ENCODE assay signal across 18 cellular contexts in genomic region chr3:5037828-5038227, GRCh38. TPM values are rescaled to one million over a fixed set of nuclear protein-coding genes. Genes with fewer than 3 reads are reported as not detected.
DNase-seq lines count a peak whose midpoint lies in the region; ATAC-seq and TF ChIP-seq lines count a peak whose summit lies in the region.
"Had no signal": no experiment of that assay in that cellular context is flagged by ENCODE, and none has a peak within 500 bp of the region (broad histone marks: within the 10 kb centered on the region; RNA-seq: fewer than 3 reads in every experiment).

No MANE protein-coding gene starts in this region.

- no peak overlapping the region for H3K14ac ChIP-seq in neuronal stem cell (ENCODE audit: low read length)

- no peak overlapping the region for H3K23ac ChIP-seq in neuronal stem cell (ENCODE audit: low read depth, low read length, poor library complexity)

- no peaks in the 10 kb centered on the region for H3K27me3 Mint-ChIP-seq in activated T-cell treated with anti-CD3 and anti-CD28 coated beads, Interleukin-2, amount 50 U/mL, for 4 hours (ENCODE audit: low read depth)
- H3K27me3 Mint-ChIP-seq in dendritic cell treated with granulocyte-macrophage colony-stimulating factor and Interleukin-4, amounts not matched to agents 40 ng/mL and 50 ng/mL, for 4 days = no peaks in the 10 kb centered on the region

- H3K4me2 ChIP-seq in neuronal stem cell (ENCODE audit: insufficient read depth, low read length, poor library complexity, severe bottlenecking) = no peak overlapping the region

- H3K27ac Mint-ChIP-seq in dendritic cell treated with granulocyte-macrophage colony-stimulating factor and Interleukin-4, amounts not matched to agents 40 ng/mL and 50 ng/mL, for 4 days = peak overlapping the region; percentile 63
- H3K27ac Mint-ChIP-seq: HFFc6 had no signal

- H3K4me3 ChIP-seq in upper lobe of right lung (no peak overlapping the region), neuronal stem cell (ENCODE audit: low read length in 2 of 2) (no peak overlapping the region)
- H3K4me3 ChIP-seq: coronary artery, psoas muscle, suprapubic skin had no signal

- H3K9me3 ChIP-seq in upper lobe of right lung = no peaks in the 10 kb centered on the region
- H3K9me3 ChIP-seq in neuronal stem cell (replicated peaks in 1 of 2; ENCODE audit: control insufficient read depth in 2 of 2, insufficient read depth in 1 of 2, low read depth in 1 of 2, low read length in 2 of 2) = no peaks in the 10 kb centered on the region
- H3K9me3 ChIP-seq: psoas muscle, suprapubic skin had no signal

- H3K4me3 Mint-ChIP-seq in activated T-cell treated with anti-CD3 and anti-CD28 coated beads, Interleukin-2, amount 50 U/mL, for 4 hours = no peak overlapping the region
- no peak overlapping the region for H3K4me3 Mint-ChIP-seq in dendritic cell treated with granulocyte-macrophage colony-stimulating factor and Interleukin-4, amounts not matched to agents 40 ng/mL and 50 ng/mL, for 4 days
- H3K4me3 Mint-ChIP-seq: HFFc6 had no signal

- H3K4me1 ChIP-seq in upper lobe of right lung (peaks cover 4% of the 10 kb centered on the region), neuronal stem cell (ENCODE audit: control insufficient read depth in 2 of 2, insufficient read depth in 1 of 2, low read depth in 1 of 2, low read length in 2 of 2) (no peaks in the 10 kb centered on the region)
- H3K4me1 ChIP-seq: psoas muscle, suprapubic skin had no signal

- no peaks in the 10 kb centered on the region for H3K79me1 ChIP-seq in neuronal stem cell (ENCODE audit: low read depth, low read length)

- H2BK5ac ChIP-seq in neuronal stem cell (ENCODE audit: low read length) = no peak overlapping the region

- TF ChIP-seq CTCF in upper lobe of right lung (IDR thresholded peaks at IDR 0.05) = no peak

- H3K36me3 Mint-ChIP-seq in activated T-cell treated with anti-CD3 and anti-CD28 coated beads, Interleukin-2, amount 50 U/mL, for 4 hours (ENCODE audit: insufficient read depth) = no peaks in the 10 kb centered on the region
- H3K36me3 Mint-ChIP-seq in dendritic cell treated with granulocyte-macrophage colony-stimulating factor and Interleukin-4, amounts not matched to agents 40 ng/mL and 50 ng/mL, for 4 days (ENCODE audit: low read depth) = no peaks in the 10 kb centered on the region

- no peaks in the 10 kb centered on the region for H3K9me3 Mint-ChIP-seq in activated T-cell treated with anti-CD3 and anti-CD28 coated beads, Interleukin-2, amount 50 U/mL, for 4 hours
- H3K9me3 Mint-ChIP-seq in dendritic cell treated with granulocyte-macrophage colony-stimulating factor and Interleukin-4, amounts not matched to agents 40 ng/mL and 50 ng/mL, for 4 days = no peaks in the 10 kb centered on the region
- H3K9me3 Mint-ChIP-seq: HFFc6 had no signal

- no peak overlapping the region for H3K4ac ChIP-seq in neuronal stem cell (ENCODE audit: low read length)

- H2BK12ac ChIP-seq in neuronal stem cell (ENCODE audit: low read length) = no peak overlapping the region

- no peak overlapping the region for H3K18ac ChIP-seq in neuronal stem cell (ENCODE audit: low read length)

- H2BK120ac ChIP-seq in neuronal stem cell (ENCODE audit: low read depth, low read length) = no peak overlapping the region

- H3K27me3 ChIP-seq in upper lobe of right lung = no peaks in the 10 kb centered on the region
- no peaks in the 10 kb centered on the region for H3K27me3 ChIP-seq in neuronal stem cell (ENCODE audit: control insufficient read depth in 3 of 3, insufficient read depth in 3 of 3, low read depth in 1 of 3, low read length in 3 of 3)
- H3K27me3 ChIP-seq: suprapubic skin had no signal

- DNase-seq in activated T-cell treated with anti-CD3 and anti-CD28 coated beads, Interleukin-2, amount 50 U/mL, for 4 hours = no peak
- DNase-seq in activated T-cell treated with anti-CD3 and anti-CD28 coated beads for 4 hours (no peak), NOMO-1 treated with dmso at 0.1 percent for 144 hours (lab: John Stamatoyannopoulos, UW; ENCODE audit: unreplicated experiment) (peak; percentile 21), upper lobe of right lung (no peak), neuronal stem cell (ENCODE audit: low spot score) (no peak), NCI-H1092 treated with DMSO at 0.1 percent for 48 hours (lab: John Stamatoyannopoulos, UW) (no peak)
- DNase-seq: aorta, erythroblast, glutamatergic neuron, HFFc6, midbrain, NCI-H82, psoas muscle had no signal

- no peak overlapping the region for H3K9ac ChIP-seq in neuronal stem cell (ENCODE audit: low read depth, low read length, poor library complexity)

- peak overlapping the region; percentile 32 for H3K27ac ChIP-seq in upper lobe of right lung
- no peak overlapping the region for H3K27ac ChIP-seq in neuronal stem cell (replicated peaks; ENCODE audit: low read length)
- H3K27ac ChIP-seq: coronary artery, psoas muscle, suprapubic skin had no signal

- ATAC-seq in activated T-cell treated with anti-CD3 and anti-CD28 coated beads, Interleukin-2, amount 50 U/mL, for 4 hours = peak; percentile 47 to 69
- ATAC-seq in upper lobe of right lung (no peak), GM18519 (IDR thresholded peaks at IDR 0.05; ENCODE audit: low FRiP score, unreplicated experiment) (no peak)
- ATAC-seq: psoas muscle, Right ventricle myocardium inferior had no signal

- no peak overlapping the region for H4K8ac ChIP-seq in neuronal stem cell (ENCODE audit: low read depth, low read length)

- no CpG with 5 or more reads among the region's 3 CpGs for WGBS in neuronal stem cell (ENCODE audit: extremely low coverage in 2 of 2, insufficient read length in 2 of 2, insufficient replicate concordance in 1 of 2), 2 donors

- no peak overlapping the region for H4K91ac ChIP-seq in neuronal stem cell (ENCODE audit: low read depth, low read length, poor library complexity)

- H3K36me3 ChIP-seq in upper lobe of right lung = no peaks in the 10 kb centered on the region
- H3K36me3 ChIP-seq in neuronal stem cell (replicated peaks in 1 of 2; ENCODE audit: control insufficient read depth in 2 of 2, insufficient read depth in 2 of 2, low read length in 2 of 2) = no peaks in the 10 kb centered on the region
- H3K36me3 ChIP-seq: suprapubic skin had no signal

- no peak overlapping the region for H2AK5ac ChIP-seq in neuronal stem cell (ENCODE audit: low read depth, low read length)

- H2BK15ac ChIP-seq in neuronal stem cell (ENCODE audit: low read length) = no peak overlapping the region

- intact Hi-C loops in dendritic cell treated with granulocyte-macrophage colony-stimulating factor and Interleukin-4, amounts not matched to agents 40 ng/mL and 50 ng/mL, for 4 days (cut with micrococcal nuclease) = no loop called here
- intact Hi-C loops in upper lobe of right lung (cut with DNase I) = no loop called here

- H3K4me1 Mint-ChIP-seq in activated T-cell treated with anti-CD3 and anti-CD28 coated beads, Interleukin-2, amount 50 U/mL, for 4 hours (ENCODE audit: low read depth) = peaks cover 17% of the 10 kb centered on the region
- H3K4me1 Mint-ChIP-seq in dendritic cell treated with granulocyte-macrophage colony-stimulating factor and Interleukin-4, amounts not matched to agents 40 ng/mL and 50 ng/mL, for 4 days (ENCODE audit: low read depth) = peaks cover 40% of the 10 kb centered on the region

- no peak overlapping the region for H2AFZ ChIP-seq in neuronal stem cell (ENCODE audit: low read length)

RNA-seq across cellular contexts. Expression of gene BHLHE40, which starts 58.6 kb away (rescaled TPM):
- 10 to 100 TPM; 61.9 to 90.8 (median 86.6) TPM for total RNA-seq in activated T-cell treated with anti-CD3 and anti-CD28 coated beads, Interleukin-2, amount 50 U/mL, for 4 hours
- total RNA-seq in upper lobe of right lung = 97.1 TPM
- polyA plus RNA-seq in neuronal stem cell (2013, experiment 1 of 2) = 0.20 TPM
- 0.22 TPM for polyA plus RNA-seq in neuronal stem cell (2013, experiment 2 of 2)

Comparison
In these comparisons a context has a peak if more than half of its experiments do, and no peak if none do; other contexts are left out.
1. ATAC-seq: peak in activated T-cell treated with anti-CD3 and anti-CD28 coated beads, Interleukin-2, amount 50 U/mL, for 4 hours (2 of 2); none in upper lobe of right lung (single experiment) and GM18519 (single experiment).